ENCODE assay signal across 28 cellular contexts in the genomic region with DNA sequence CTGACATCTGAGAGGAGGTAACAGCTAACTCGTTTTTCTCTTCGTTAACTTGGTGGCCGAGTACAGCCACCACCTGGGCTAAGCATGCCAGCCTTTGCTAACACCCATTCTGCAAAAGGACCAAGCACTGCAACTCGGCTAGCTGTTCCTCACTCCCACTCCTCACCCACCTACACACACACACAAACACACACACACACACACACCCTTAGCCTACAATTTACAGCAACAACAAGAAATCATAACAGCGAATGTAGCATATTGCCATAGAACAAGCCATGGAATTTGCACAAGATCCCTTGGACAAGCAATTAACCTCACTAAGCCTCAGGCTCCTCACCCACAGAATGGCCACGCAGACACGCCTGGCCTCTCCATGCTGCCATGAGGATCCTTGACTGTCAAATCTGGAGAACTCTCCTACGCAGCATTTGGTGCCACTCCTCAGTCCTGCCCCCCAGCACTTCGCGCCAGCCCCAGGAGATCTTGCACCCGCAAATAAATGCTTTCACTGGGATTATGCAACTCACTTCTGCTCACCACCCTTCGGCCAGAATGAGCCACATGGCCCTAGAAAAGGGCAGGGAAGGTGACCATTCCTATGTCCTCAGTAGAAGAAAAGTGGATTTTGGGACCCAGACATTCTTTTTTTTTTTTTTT.
"Had no signal": no experiment of that assay in that cellular context is flagged by ENCODE, and none has a peak within 500 bp of the region (broad histone marks: within the 10 kb centered on the region; RNA-seq: fewer than 3 reads in every experiment).

No MANE protein-coding gene starts in this region.

- DNase-seq: activated CD4-positive, alpha-beta T cell treated with anti-CD3 and anti-CD28 coated beads for 1 hour; activated CD4-positive, alpha-beta T cell treated with anti-CD3 and anti-CD28 coated beads, Interleukin-2, amount 50 U/mL, for 1 hour; activated naive CD4-positive, alpha-beta T cell treated with Interleukin-2 at 50 U/mL for 16 hours; activated naive CD8-positive, alpha-beta T cell treated with anti-CD3 and anti-CD28 coated beads for 36 hours; activated T-cell treated with anti-CD3 and anti-CD28 coated beads, Interleukin-2, amount 50 U/mL, for 24 hours; colonic mucosa; esophagus squamous epithelium; gastrocnemius medialis; head of caudate nucleus; left colon; mammary epithelial cell; naive thymus-derived CD8-positive, alpha-beta T cell; small intestine; stimulated activated CD4-positive, alpha-beta T cell treated with anti-CD3 and anti-CD28 coated beads, Interleukin-2, amount 100 ng/mL, for 24 hours; stimulated activated naive CD8-positive, alpha-beta T cell treated with anti-CD3 and anti-CD28 coated beads, Interleukin-15, amount 100 ng/mL, for 72 hours; T-cell; tibial artery; WERI-Rb-1 had no signal

- H3K9me3 ChIP-seq: breast epithelium, colonic mucosa, esophagus squamous epithelium, gastrocnemius medialis, tibial artery had no signal

- H3K27ac Mint-ChIP-seq: activated naive CD8-positive, alpha-beta T cell treated with anti-CD3 and anti-CD28 coated beads for 36 hours; activated T-cell treated with anti-CD3 and anti-CD28 coated beads, Interleukin-2, amount 50 U/mL, for 24 hours; activated T-helper 2 cell treated with anti-CD3 and anti-CD28 coated beads, Interferon-gamma antibody, Interleukin-2, Interleukin-4, amounts not matched to agents 10 μg/mL and 5 μg/mL and 100 μg/mL, durations not matched to agents 14 hours and 24 hours and 36 hours; mesothelial cell of epicardium; naive thymus-derived CD8-positive, alpha-beta T cell; stimulated activated effector memory CD8-positive, alpha-beta T cell treated with anti-CD3 and anti-CD28 coated beads, Interleukin-12 subunit alpha, Interleukin-12 subunit beta, amount 100 ng/mL, for 72 hours; stimulated activated naive CD8-positive, alpha-beta T cell treated with anti-CD3 and anti-CD28 coated beads, Interleukin-15, amount 100 ng/mL, for 72 hours; T-cell; T-helper 2 cell treated with Interferon-gamma antibody and Interleukin-4, amounts not matched to agents 5 μg/mL and 100 μg/mL, for 36 hours had no signal

- ATAC-seq: gastrocnemius medialis; left colon; naive thymus-derived CD8-positive, alpha-beta T cell; sciatic nerve; stimulated activated effector memory CD8-positive, alpha-beta T cell treated with anti-CD3 and anti-CD28 coated beads, Interleukin-12 subunit alpha, Interleukin-12 subunit beta, amount 100 ng/mL, for 72 hours; stimulated activated naive CD8-positive, alpha-beta T cell treated with anti-CD3 and anti-CD28 coated beads, Interleukin-15, amount 100 ng/mL, for 72 hours; T-cell had no signal

- H3K36me3 Mint-ChIP-seq: activated naive CD8-positive, alpha-beta T cell treated with anti-CD3 and anti-CD28 coated beads for 36 hours; mesothelial cell of epicardium; naive thymus-derived CD8-positive, alpha-beta T cell; stimulated activated effector memory CD8-positive, alpha-beta T cell treated with anti-CD3 and anti-CD28 coated beads, Interleukin-12 subunit alpha, Interleukin-12 subunit beta, amount 100 ng/mL, for 72 hours; T-cell had no signal

- H3K4me1 Mint-ChIP-seq: activated naive CD8-positive, alpha-beta T cell treated with anti-CD3 and anti-CD28 coated beads for 36 hours; mesothelial cell of epicardium; stimulated activated effector memory CD8-positive, alpha-beta T cell treated with anti-CD3 and anti-CD28 coated beads, Interleukin-12 subunit alpha, Interleukin-12 subunit beta, amount 100 ng/mL, for 72 hours; T-cell had no signal

- H3K36me3 ChIP-seq: breast epithelium, colonic mucosa, esophagus squamous epithelium, gastrocnemius medialis, tibial artery, WERI-Rb-1 had no signal

- H3K4me1 ChIP-seq: breast epithelium, colonic mucosa, parathyroid adenoma had no signal

- FAIRE-seq: astrocyte, keratinocyte, small intestine, TTC549 had no signal

- H3K27ac ChIP-seq: breast epithelium, colonic mucosa, esophagus squamous epithelium, gastrocnemius medialis, parathyroid adenoma, tibial artery, WERI-Rb-1 had no signal

- H3K4me3 Mint-ChIP-seq: activated naive CD8-positive, alpha-beta T cell treated with anti-CD3 and anti-CD28 coated beads for 36 hours; activated T-cell treated with anti-CD3 and anti-CD28 coated beads, Interleukin-2, amount 50 U/mL, for 24 hours; mesothelial cell of epicardium; naive thymus-derived CD8-positive, alpha-beta T cell; stimulated activated effector memory CD8-positive, alpha-beta T cell treated with anti-CD3 and anti-CD28 coated beads, Interleukin-12 subunit alpha, Interleukin-12 subunit beta, amount 100 ng/mL, for 72 hours; stimulated activated naive CD8-positive, alpha-beta T cell treated with anti-CD3 and anti-CD28 coated beads, Interleukin-15, amount 100 ng/mL, for 72 hours; T-cell; T-helper 2 cell treated with Interferon-gamma antibody and Interleukin-4, amounts not matched to agents 5 μg/mL and 100 μg/mL, for 36 hours had no signal

- H3K9me3 Mint-ChIP-seq: activated naive CD8-positive, alpha-beta T cell treated with anti-CD3 and anti-CD28 coated beads for 36 hours; mesothelial cell of epicardium; stimulated activated effector memory CD8-positive, alpha-beta T cell treated with anti-CD3 and anti-CD28 coated beads, Interleukin-12 subunit alpha, Interleukin-12 subunit beta, amount 100 ng/mL, for 72 hours; stimulated activated naive CD8-positive, alpha-beta T cell treated with anti-CD3 and anti-CD28 coated beads, Interleukin-15, amount 100 ng/mL, for 72 hours; T-cell had no signal

- H3K27me3 ChIP-seq: breast epithelium, colonic mucosa, esophagus squamous epithelium, gastrocnemius medialis, tibial artery had no signal

- H3K27me3 Mint-ChIP-seq: activated naive CD8-positive, alpha-beta T cell treated with anti-CD3 and anti-CD28 coated beads for 36 hours; activated T-cell treated with anti-CD3 and anti-CD28 coated beads, Interleukin-2, amount 50 U/mL, for 24 hours; stimulated activated naive CD8-positive, alpha-beta T cell treated with anti-CD3 and anti-CD28 coated beads, Interleukin-15, amount 100 ng/mL, for 72 hours; T-cell had no signal

- H3K4me3 ChIP-seq: breast epithelium, colonic mucosa, esophagus squamous epithelium, gastrocnemius medialis, tibial artery had no signal
